ENCODE assay signal across 1 cellular context in genomic region chr9:128684325-128685021, GRCh38.
TF ChIP-seq lines count a peak whose summit lies in the region.

No MANE protein-coding gene starts in this region.

TF ChIP-seq in A549, 52 proteins besides CTCF, POLR2A, EP300 and RAD21:
- TF ChIP-seq USF2 (IDR thresholded peaks at IDR 0.05), result peak; percentile 85
- no peak for TF ChIP-seq HES2 (IDR thresholded peaks at IDR 0.05)
- TF ChIP-seq E2F6 (IDR thresholded peaks at IDR 0.05; ENCODE audit: borderline replicate concordance, low read depth), result peak; percentile 17; the same call in 1 of the 2 replicates
- TF ChIP-seq BCL3 (IDR thresholded peaks at IDR 0.05), result 0 out of 3 replicates have a peak, but pooled peaks have one; percentile 45
- no peak for TF ChIP-seq TP53 (CRISPR knock-in tag; IDR thresholded peaks at IDR 0.05)
- no peak for TF ChIP-seq SMC3 (IDR thresholded peaks at IDR 0.05)
- TF ChIP-seq JUN (IDR thresholded peaks at IDR 0.05), result peak in 1 of 2 experiments; percentile 54; a peak in 2 of 5 replicates
- peak; percentile 47 for TF ChIP-seq MAX (IDR thresholded peaks at IDR 0.05)
- no peak for TF ChIP-seq GATA3 (IDR thresholded peaks at IDR 0.05; ENCODE audit: borderline replicate concordance)
TF ChIP-seq in A549: peak in this region for 5.
